In the genomic region with DNA sequence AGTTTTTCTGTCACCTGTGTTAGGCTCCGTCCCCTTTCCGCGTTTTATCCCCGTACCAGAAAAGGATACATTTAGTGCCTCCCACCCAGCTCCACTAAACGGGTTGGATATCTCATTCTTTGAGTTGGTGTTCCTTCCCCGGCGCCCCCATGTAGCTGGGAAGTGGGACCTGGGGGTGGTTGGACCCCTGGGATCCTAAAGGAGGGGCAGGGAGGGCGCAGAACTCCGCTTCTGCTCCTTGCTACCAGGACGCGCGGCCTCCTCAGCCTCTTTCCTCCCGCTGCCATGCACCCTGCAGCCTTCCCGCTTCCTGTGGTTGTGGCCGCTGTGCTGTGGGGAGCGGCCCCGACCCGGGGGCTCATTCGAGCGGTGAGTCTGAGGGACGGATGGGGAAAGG, we compare ENCODE assay signal across 1 cellular context.
TF ChIP-seq lines count a peak whose summit lies in the region.

No MANE protein-coding gene starts in this region.

TF ChIP-seq in HCT116, 20 proteins besides CTCF, POLR2A, EP300 and RAD21 (continued from another document):
- no peak for TF ChIP-seq ATF3 (IDR thresholded peaks at IDR 0.05)
- TF ChIP-seq, protein P1, sequence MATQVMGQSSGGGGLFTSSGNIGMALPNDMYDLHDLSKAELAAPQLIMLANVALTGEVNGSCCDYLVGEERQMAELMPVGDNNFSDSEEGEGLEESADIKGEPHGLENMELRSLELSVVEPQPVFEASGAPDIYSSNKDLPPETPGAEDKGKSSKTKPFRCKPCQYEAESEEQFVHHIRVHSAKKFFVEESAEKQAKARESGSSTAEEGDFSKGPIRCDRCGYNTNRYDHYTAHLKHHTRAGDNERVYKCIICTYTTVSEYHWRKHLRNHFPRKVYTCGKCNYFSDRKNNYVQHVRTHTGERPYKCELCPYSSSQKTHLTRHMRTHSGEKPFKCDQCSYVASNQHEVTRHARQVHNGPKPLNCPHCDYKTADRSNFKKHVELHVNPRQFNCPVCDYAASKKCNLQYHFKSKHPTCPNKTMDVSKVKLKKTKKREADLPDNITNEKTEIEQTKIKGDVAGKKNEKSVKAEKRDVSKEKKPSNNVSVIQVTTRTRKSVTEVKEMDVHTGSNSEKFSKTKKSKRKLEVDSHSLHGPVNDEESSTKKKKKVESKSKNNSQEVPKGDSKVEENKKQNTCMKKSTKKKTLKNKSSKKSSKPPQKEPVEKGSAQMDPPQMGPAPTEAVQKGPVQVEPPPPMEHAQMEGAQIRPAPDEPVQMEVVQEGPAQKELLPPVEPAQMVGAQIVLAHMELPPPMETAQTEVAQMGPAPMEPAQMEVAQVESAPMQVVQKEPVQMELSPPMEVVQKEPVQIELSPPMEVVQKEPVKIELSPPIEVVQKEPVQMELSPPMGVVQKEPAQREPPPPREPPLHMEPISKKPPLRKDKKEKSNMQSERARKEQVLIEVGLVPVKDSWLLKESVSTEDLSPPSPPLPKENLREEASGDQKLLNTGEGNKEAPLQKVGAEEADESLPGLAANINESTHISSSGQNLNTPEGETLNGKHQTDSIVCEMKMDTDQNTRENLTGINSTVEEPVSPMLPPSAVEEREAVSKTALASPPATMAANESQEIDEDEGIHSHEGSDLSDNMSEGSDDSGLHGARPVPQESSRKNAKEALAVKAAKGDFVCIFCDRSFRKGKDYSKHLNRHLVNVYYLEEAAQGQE (IDR thresholded peaks at IDR 0.05; ENCODE audit: low read depth), result no peak
- no peak for TF ChIP-seq CEBPB (IDR thresholded peaks at IDR 0.05; ENCODE audit: low read depth)
- no peak for TF ChIP-seq ELF1 (IDR thresholded peaks at IDR 0.05; ENCODE audit: borderline replicate concordance, low read depth)
